1 cellular context compared by ENCODE assay signal in the genomic region with DNA sequence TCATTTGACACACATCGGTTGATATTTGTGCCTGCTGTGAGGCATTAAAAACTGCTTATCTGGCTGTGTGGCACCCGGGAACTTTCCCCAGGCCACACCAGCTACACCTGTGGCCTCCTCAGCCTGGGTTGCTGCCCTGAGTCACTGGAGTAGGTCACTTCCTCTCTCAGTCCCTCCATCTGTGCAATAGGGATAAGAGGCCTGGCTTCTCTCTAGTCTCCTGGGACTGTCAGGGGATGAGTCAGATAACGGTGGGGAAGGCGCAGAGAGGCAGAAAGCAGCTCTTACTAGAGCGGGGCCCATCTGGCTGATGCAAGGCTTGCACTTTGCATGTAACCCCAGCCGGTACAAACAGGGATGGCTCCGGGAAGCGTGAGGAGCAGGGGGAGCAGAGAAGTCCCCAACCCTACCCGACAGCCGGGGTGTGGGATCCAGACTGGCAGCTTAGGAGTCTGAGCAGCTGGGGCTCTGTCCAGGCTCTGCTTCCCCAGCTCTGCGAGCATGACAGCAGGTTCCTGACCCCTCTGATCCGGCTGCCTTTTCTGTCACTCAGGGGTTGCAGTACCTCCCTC.
TF ChIP-seq lines count a peak whose summit lies in the region.

No MANE protein-coding gene starts in this region.

TF ChIP-seq in WTC11, 78 proteins besides CTCF, POLR2A, EP300 and RAD21 (continued from another document):
- TF ChIP-seq, protein P1, sequence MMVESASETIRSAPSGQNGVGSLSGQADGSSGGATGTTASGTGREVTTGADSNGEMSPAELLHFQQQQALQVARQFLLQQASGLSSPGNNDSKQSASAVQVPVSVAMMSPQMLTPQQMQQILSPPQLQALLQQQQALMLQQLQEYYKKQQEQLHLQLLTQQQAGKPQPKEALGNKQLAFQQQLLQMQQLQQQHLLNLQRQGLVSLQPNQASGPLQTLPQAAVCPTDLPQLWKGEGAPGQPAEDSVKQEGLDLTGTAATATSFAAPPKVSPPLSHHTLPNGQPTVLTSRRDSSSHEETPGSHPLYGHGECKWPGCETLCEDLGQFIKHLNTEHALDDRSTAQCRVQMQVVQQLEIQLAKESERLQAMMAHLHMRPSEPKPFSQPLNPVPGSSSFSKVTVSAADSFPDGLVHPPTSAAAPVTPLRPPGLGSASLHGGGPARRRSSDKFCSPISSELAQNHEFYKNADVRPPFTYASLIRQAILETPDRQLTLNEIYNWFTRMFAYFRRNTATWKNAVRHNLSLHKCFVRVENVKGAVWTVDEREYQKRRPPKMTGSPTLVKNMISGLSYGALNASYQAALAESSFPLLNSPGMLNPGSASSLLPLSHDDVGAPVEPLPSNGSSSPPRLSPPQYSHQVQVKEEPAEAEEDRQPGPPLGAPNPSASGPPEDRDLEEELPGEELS (CRISPR knock-in tag; IDR thresholded peaks at IDR 0.05) = no peak
- TF ChIP-seq, protein P2, sequence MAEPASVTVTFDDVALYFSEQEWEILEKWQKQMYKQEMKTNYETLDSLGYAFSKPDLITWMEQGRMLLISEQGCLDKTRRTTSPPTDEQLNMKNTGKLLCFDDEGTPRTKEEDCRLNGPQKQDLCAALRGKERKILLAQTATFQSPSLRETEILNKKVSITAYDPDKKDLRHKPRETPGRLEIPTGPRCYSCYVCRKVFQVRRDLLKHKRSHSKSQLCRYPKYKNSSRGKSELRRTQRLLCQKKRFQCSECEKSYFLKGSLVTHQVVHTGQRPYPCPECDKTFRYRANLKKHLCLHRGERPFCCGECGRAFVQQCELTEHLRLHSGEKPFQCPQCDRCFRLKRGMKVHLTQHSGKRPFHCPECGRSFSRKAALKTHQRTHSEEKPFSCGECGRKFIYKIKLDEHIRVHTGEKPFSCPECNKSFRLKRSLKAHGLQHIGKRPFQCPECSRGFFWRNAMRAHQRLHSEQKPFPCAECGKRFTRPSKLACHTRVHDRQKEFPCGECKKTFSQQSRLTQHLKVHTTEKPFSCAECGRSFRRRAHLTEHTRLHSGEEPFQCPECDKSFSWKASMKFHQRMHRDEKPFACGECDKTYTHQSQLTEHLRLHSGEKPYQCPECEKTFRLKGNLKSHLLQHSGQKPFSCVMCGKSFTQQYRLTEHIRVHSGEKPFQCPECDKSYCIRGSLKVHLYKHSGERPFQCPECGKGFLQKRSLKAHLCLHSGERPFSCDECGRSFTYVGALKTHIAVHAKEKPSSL (CRISPR knock-in tag; conservative IDR thresholded peaks at IDR 0.05) = no peak
